ENCODE assay signal across 12 cellular contexts in genomic region chr1:15406911-15407559, GRCh38. TPM values are rescaled to one million over a fixed set of nuclear protein-coding genes. Genes with fewer than 3 reads are reported as not detected.
DNase-seq lines count a peak whose midpoint lies in the region; ATAC-seq and TF ChIP-seq lines count a peak whose summit lies in the region.
"Had no signal": no experiment of that assay in that cellular context is flagged by ENCODE, and none has a peak within 500 bp of the region (broad histone marks: within the 10 kb centered on the region; RNA-seq: fewer than 3 reads in every experiment).

No MANE protein-coding gene starts in this region.

- WGBS in right lobe of liver (ENCODE audit: insufficient coverage, low coverage, low lambda C conversion rate, missing lambda C conversion rate), result 61% methylated on average over 4 of the region's 7 CpGs

- H3K36me3 ChIP-seq in PC-3 (ENCODE audit: low read depth, low read length) (no peaks in the 10 kb centered on the region), right lobe of liver (no peaks in the 10 kb centered on the region), WERI-Rb-1 (no peaks in the 10 kb centered on the region; the same call in 1 of the 2 replicates)

- no peaks in the 10 kb centered on the region for H3K9me3 Mint-ChIP-seq in nephron

- ATAC-seq in PC-3, result peak; percentile 29
- ATAC-seq in HG02938 (IDR thresholded peaks at IDR 0.05; ENCODE audit: unreplicated experiment), result no peak
- no peak for ATAC-seq in right lobe of liver

- peak overlapping the region in 2 of 3 experiments; percentile 8 to 78 for H3K4me3 Mint-ChIP-seq in nephron

- CTCF ChIA-PET in PC-3 (lab: Charles Lee), result no interaction called here

- no peak overlapping the region for H3K9ac ChIP-seq in PC-3 (ENCODE audit: low read length)

- H2AFZ ChIP-seq in PC-3 (ENCODE audit: low read length), result no peak overlapping the region
- H2AFZ ChIP-seq: hepatocyte had no signal

- no peak for TF ChIP-seq CTCF in PC-3 (conservative IDR thresholded peaks at IDR 0.05; ENCODE audit: low read depth, low read length)
- no peak for TF ChIP-seq CTCF in epithelial cell of esophagus (IDR thresholded peaks at IDR 0.05; ENCODE audit: insufficient read depth, low read depth, low read length, missing control alignments)
- TF ChIP-seq CTCF in nephron (IDR thresholded peaks at IDR 0.05; ENCODE audit: unreplicated experiment in 3 of 3), result no peak
- TF ChIP-seq CTCF in right lobe of liver (IDR thresholded peaks at IDR 0.05), result no peak
- TF ChIP-seq CTCF in WERI-Rb-1 (IDR thresholded peaks at IDR 0.05; ENCODE audit: low read depth, low read length), result no peak

- H3K27ac ChIP-seq in PC-3 (ENCODE audit: low read length) (peak overlapping the region; percentile 49), right lobe of liver (no peak overlapping the region), WERI-Rb-1 (no peak overlapping the region)
- H3K27ac ChIP-seq: hepatocyte had no signal

- TF ChIP-seq POLR2A in right lobe of liver (IDR thresholded peaks at IDR 0.05), result no peak

- no peaks in the 10 kb centered on the region for H3K9me2 ChIP-seq in PC-3 (replicated peaks; ENCODE audit: low read length)

- no peaks in the 10 kb centered on the region for H3F3A ChIP-seq in PC-3 (ENCODE audit: low read length, unreplicated experiment)

- H3K9me3 ChIP-seq in PC-3 (ENCODE audit: low read length), result no peaks in the 10 kb centered on the region
- H3K9me3 ChIP-seq in right lobe of liver, result no peaks in the 10 kb centered on the region
- no peaks in the 10 kb centered on the region for H3K9me3 ChIP-seq in WERI-Rb-1 (ENCODE audit: severe bottlenecking)

- no TSS peak for BruUV-seq in PC-3 (replicated peaks; lab: Mats Ljungman, UMichigan)

- intact Hi-C loops in PC-3 (cut with micrococcal nuclease), result loop anchor here (1.0 kb wide), 1 partner anchor 53 kb away; no protein-coding TSS in a partner anchor
- intact Hi-C loops in right lobe of liver (cut with DNase I), result no loop called here

- H3K27me3 Mint-ChIP-seq in nephron (ENCODE audit: low read depth), result peaks cover 27% of the 10 kb centered on the region

- no peaks in the 10 kb centered on the region for H3K36me3 Mint-ChIP-seq in nephron (ENCODE audit: low read depth)

- H3K4me1 Mint-ChIP-seq in nephron, result peaks cover 25% of the 10 kb centered on the region

- H3K4me2 ChIP-seq in PC-3 (ENCODE audit: low read length), result peak overlapping the region; percentile 30
- H3K4me2 ChIP-seq: hepatocyte had no signal

- H3K27ac Mint-ChIP-seq in nephron, result no peak overlapping the region

- POLR2A ChIA-PET in PC-3 (lab: Charles Lee; ENCODE audit: unreplicated experiment), result interaction anchor here (0.6 kb wide), 1 partner anchor 87 kb away, joined by 4 read pairs; no protein-coding TSS in a partner anchor

- DNase-seq in AG08396 (ENCODE audit: low spot score), result peak; percentile 84
- DNase-seq in PC-3, result peak; percentile 75
- peak; percentile 79 for DNase-seq in epithelial cell of esophagus (ENCODE audit: low read depth)
- DNase-seq in GF-D8 (lab: John Stamatoyannopoulos, UW), result no peak
- DNase-seq in right lobe of liver, result no peak
- no peak for DNase-seq in WERI-Rb-1
- DNase-seq: activated naive CD4-positive, alpha-beta T cell; Kasumi-1; NCI-H82 had no signal

- H3K27me3 ChIP-seq in PC-3 (ENCODE audit: low read length), result no peaks in the 10 kb centered on the region
- no peaks in the 10 kb centered on the region for H3K27me3 ChIP-seq in right lobe of liver
- no peaks in the 10 kb centered on the region for H3K27me3 ChIP-seq in WERI-Rb-1 (ENCODE audit: insufficient read depth, low read depth, severe bottlenecking)
- H3K27me3 ChIP-seq: hepatocyte had no signal

- H4K20me1 ChIP-seq in PC-3 (ENCODE audit: low read length), result peaks cover 11% of the 10 kb centered on the region

- H3K4me3 ChIP-seq in PC-3 (ENCODE audit: low read length), result no peak overlapping the region
- H3K4me3 ChIP-seq in epithelial cell of esophagus (ENCODE audit: low read length), result no peak overlapping the region
- H3K4me3 ChIP-seq in right lobe of liver, result no peak overlapping the region
- H3K4me3 ChIP-seq in WERI-Rb-1 (ENCODE audit: low read depth, low read length), result no peak overlapping the region
- H3K4me3 ChIP-seq: hepatocyte had no signal

- H3K4me1 ChIP-seq in PC-3 (ENCODE audit: insufficient read depth, low read length) (peaks cover 29% of the 10 kb centered on the region), right lobe of liver (no peaks in the 10 kb centered on the region)

- H3K79me2 ChIP-seq in PC-3 (ENCODE audit: low read length), result peaks cover 23% of the 10 kb centered on the region

RNA-seq across cellular contexts. Expression of gene EFHD2, which starts 2.7 kb away (rescaled TPM):
- total RNA-seq in PC-3 (2014; rRNA removed) (192 and 271 TPM in 2 replicates), right lobe of liver (10 to 100 TPM in 5 of 6 experiments, 1 to 10 TPM in 1; 9.9 to 19.4 (median 15.6) TPM)

RNA-seq across cellular contexts. Expression of gene CTRC, which starts 31.2 kb away (rescaled TPM):
- 0.18 TPM in 1 of 2 replicates, not detected in the other for total RNA-seq in PC-3 (2014; rRNA removed)
- total RNA-seq in right lobe of liver, result not detected
- total RNA-seq: hepatocyte had no signal

RNA-seq across cellular contexts. Expression of gene CELA2A, which starts 49.5 kb away (rescaled TPM):
- total RNA-seq in PC-3 (2014; rRNA removed) (not detected in 2 replicates), right lobe of liver (not detected)

Comparison
In these comparisons a context has a peak if more than half of its experiments do, and no peak if none do; other contexts are left out.
1. DNase-seq: peak in AG08396 (single experiment), PC-3 (single experiment) and epithelial cell of esophagus (single experiment); none in GF-D8 (single experiment), right lobe of liver (0 of 3) and WERI-Rb-1 (single experiment).